ENCODE assay signal across 12 cellular contexts in genomic region chr21:46092811-46093667, GRCh38. TPM values are rescaled to one million over a fixed set of nuclear protein-coding genes. Genes with fewer than 3 reads are reported as not detected.
DNase-seq lines count a peak whose midpoint lies in the region; TF ChIP-seq lines count a peak whose summit lies in the region.
"Had no signal": no experiment of that assay in that cellular context is flagged by ENCODE, and none has a peak within 500 bp of the region (broad histone marks: within the 10 kb centered on the region; RNA-seq: fewer than 3 reads in every experiment).

No MANE protein-coding gene starts in this region.

- H3K9me2 ChIP-seq in Karpas-422 (replicated peaks; ENCODE audit: insufficient read depth, low read length) = no peaks in the 10 kb centered on the region

- DNase-seq in EL (peak; percentile 15), adipocyte (ENCODE audit: low read depth) (no peak), iPS-NIHi7 (ENCODE audit: extremely low spot score) (peak; percentile 5), Karpas-422 (no peak), SIG-M5 (lab: John Stamatoyannopoulos, UW) (no peak), WERI-Rb-1 (no peak), SHP77 (lab: John Stamatoyannopoulos, UW) (no peak)
- DNase-seq: mesendoderm, NCI-H187 treated with DMSO at 0.1 percent for 48 hours had no signal

- H3K27me3 ChIP-seq in adipocyte (replicated peaks; ENCODE audit: control insufficient read depth, insufficient read depth, low read length) (no peaks in the 10 kb centered on the region), skeletal muscle satellite cell (ENCODE audit: control insufficient read depth, insufficient read depth, low read length) (no peaks in the 10 kb centered on the region), Karpas-422 (ENCODE audit: low read length) (no peaks in the 10 kb centered on the region; the same call in 1 of the 2 replicates), WERI-Rb-1 (ENCODE audit: insufficient read depth, low read depth, severe bottlenecking) (no peaks in the 10 kb centered on the region)

- no peak overlapping the region for H2AFZ ChIP-seq in Karpas-422 (ENCODE audit: low read length)

- H4K20me1 ChIP-seq in Karpas-422 (ENCODE audit: insufficient read depth, low read depth, low read length) = no peaks in the 10 kb centered on the region

- H3K27ac ChIP-seq in Karpas-422 (ENCODE audit: low read length) (no peak overlapping the region), WERI-Rb-1 (no peak overlapping the region)

- peaks cover 52% of the 10 kb centered on the region for H3K4me1 ChIP-seq in adipocyte (ENCODE audit: control insufficient read depth, insufficient read depth, low read length)
- peaks cover 26% of the 10 kb centered on the region for H3K4me1 ChIP-seq in skeletal muscle satellite cell (ENCODE audit: control insufficient read depth, insufficient read depth, low read length)
- H3K4me1 ChIP-seq in Karpas-422 (ENCODE audit: low read length) = no peaks in the 10 kb centered on the region
- H3K4me1 ChIP-seq: Caco-2 had no signal

- peak overlapping the region; percentile 88 for H3K9ac ChIP-seq in adipocyte (ENCODE audit: low read length)
- peak overlapping the region; percentile 79 for H3K9ac ChIP-seq in skeletal muscle satellite cell (ENCODE audit: low read depth, low read length)
- no peak overlapping the region for H3K9ac ChIP-seq in Karpas-422 (ENCODE audit: low read length)

- TF ChIP-seq CTCF in WERI-Rb-1 (IDR thresholded peaks at IDR 0.05; ENCODE audit: low read depth, low read length) = no peak

- H3K4me3 ChIP-seq in adipocyte (ENCODE audit: low read length) (no peak overlapping the region), skeletal muscle satellite cell (ENCODE audit: low read length) (peak overlapping the region; percentile 6), Karpas-422 (ENCODE audit: low read length) (no peak overlapping the region), WERI-Rb-1 (ENCODE audit: low read depth, low read length) (no peak overlapping the region)
- H3K4me3 ChIP-seq: GM12878 had no signal

- H3K36me3 ChIP-seq in adipocyte (ENCODE audit: control insufficient read depth, insufficient read depth, low read length, severe bottlenecking) (no peaks in the 10 kb centered on the region), skeletal muscle satellite cell (ENCODE audit: insufficient read depth, low read length) (no peaks in the 10 kb centered on the region), Karpas-422 (ENCODE audit: insufficient read depth, low read length) (no peaks in the 10 kb centered on the region), WERI-Rb-1 (no peaks in the 10 kb centered on the region)

- peak overlapping the region; percentile 77 for H3K4me2 ChIP-seq in skeletal muscle satellite cell (ENCODE audit: low read length)
- no peak overlapping the region for H3K4me2 ChIP-seq in Karpas-422 (ENCODE audit: low read depth, low read length, poor library complexity, severe bottlenecking)

- H3K9me3 ChIP-seq in adipocyte (ENCODE audit: control insufficient read depth, low read length) (peaks cover 7% of the 10 kb centered on the region), skeletal muscle satellite cell (replicated peaks; ENCODE audit: low read length) (no peaks in the 10 kb centered on the region), Karpas-422 (ENCODE audit: low read length) (peaks cover 6% of the 10 kb centered on the region; the same call in 1 of the 2 replicates), WERI-Rb-1 (ENCODE audit: severe bottlenecking) (peaks cover 8% of the 10 kb centered on the region)

- H3K79me2 ChIP-seq in Karpas-422 (ENCODE audit: low read length) = no peaks in the 10 kb centered on the region

RNA-seq across cellular contexts. Expression of gene COL6A2, which starts 4.9 kb away (rescaled TPM):
- 1,183 and 1,453 TPM in 2 replicates for total RNA-seq in skeletal muscle satellite cell (2012; rRNA removed)
- total RNA-seq in Karpas-422 (2014; rRNA removed; shearing (Covaris generic); ENCODE audit: low replicate concordance) = not detected in 2 replicates

Comparison
In these comparisons a context has a peak if more than half of its experiments do, and no peak if none do; other contexts are left out.
1. DNase-seq: peak in EL (single experiment) and iPS-NIHi7 (single experiment); none in adipocyte (single experiment), Karpas-422 (single experiment), SIG-M5 (single experiment), WERI-Rb-1 (single experiment) and SHP77 (0 of 2).